ENCODE assay signal across 12 cellular contexts in genomic region chr21:32806810-32807386, GRCh38. TPM values are rescaled to one million over a fixed set of nuclear protein-coding genes. Genes with fewer than 3 reads are reported as not detected.
A peak's percentile ranks its signal among the peaks of the same experiment; 100 is the strongest.
DNase-seq lines count a peak whose midpoint lies in the region; ATAC-seq and TF ChIP-seq lines count a peak whose summit lies in the region.
"Had no signal": no experiment of that assay in that cellular context is flagged by ENCODE, and none has a peak within 500 bp of the region (broad histone marks: within the 10 kb centered on the region; RNA-seq: fewer than 3 reads in every experiment).

No MANE protein-coding gene starts in this region.

- intact Hi-C loops in testis (cut with DNase I; ENCODE audit: low total_unique reads) = no loop called here

- TF ChIP-seq CTCF in testis (IDR thresholded peaks at IDR 0.05) = no peak

- DNase-seq in A172 (ENCODE audit: low spot score) (peak; percentile 27), HCEC 1CT (peak; percentile 33), amniotic epithelial cell (ENCODE audit: low read depth) (peak; percentile 26), epidermal melanocyte (ENCODE audit: insufficient read length, low spot score) (no peak), testis (no peak)
- DNase-seq in stimulated activated CD4-positive, alpha-beta T cell treated with anti-CD3 and anti-CD28 coated beads, Interleukin-12 subunit alpha, Interleukin-12 subunit beta, amount 100 ng/mL, for 4 hours = peak; percentile 18
- DNase-seq: activated B cell treated with CpG ODN at 0.5 μM for 24 hours, C1 segment of cervical spinal cord, mesendoderm, NCI-H1417 treated with DMSO at 0.1 percent for 48 hours had no signal

- H3K4me3 ChIP-seq in testis = no peak overlapping the region

- 78 to 83% methylated on average over 5 of the region's 5 CpGs for WGBS in testis, 2 donors

- no peak for TF ChIP-seq POLR2A in testis (IDR thresholded peaks at IDR 0.05)

- H3K36me3 ChIP-seq in testis (ENCODE audit: low read depth, missing control alignments) = no peaks in the 10 kb centered on the region

- no peaks in the 10 kb centered on the region for H3K27me3 ChIP-seq in testis

- no peaks in the 10 kb centered on the region for H3K9me3 ChIP-seq in testis

- ATAC-seq in GM21526 (IDR thresholded peaks at IDR 0.05; ENCODE audit: low FRiP score, unreplicated experiment) = no peak
- ATAC-seq: stimulated activated memory B cell treated with anti-CD40 and anti-IgM and Interleukin-4, amounts not matched to agents 10 μg/mL and 1 μg/mL and 100 μg/mL, for 72 hours had no signal

- no peaks in the 10 kb centered on the region for H3K4me1 ChIP-seq in testis

- H3K27ac ChIP-seq in testis = no peak overlapping the region

RNA-seq across cellular contexts. Expression of gene PAXBP1, which starts 35.3 kb away (rescaled TPM):
- total RNA-seq in A172 (2014; rRNA removed; shearing (Covaris generic)) = 33.8 and 47.6 TPM in 2 replicates
- 10 to 100 TPM; 53.9 to 82.1 TPM for total RNA-seq in testis
- 29.7 TPM for polyA plus RNA-seq in testis (ENCODE audit: insufficient read depth, low read depth, low replicate concordance)

Comparison
In these comparisons a context has a peak if more than half of its experiments do, and no peak if none do; other contexts are left out.
1. DNase-seq: peak in A172 (single experiment), HCEC 1CT (single experiment), amniotic epithelial cell (single experiment) and stimulated activated CD4-positive, alpha-beta T cell treated with anti-CD3 and anti-CD28 coated beads, Interleukin-12 subunit alpha, Interleukin-12 subunit beta, amount 100 ng/mL, for 4 hours (single experiment); none in epidermal melanocyte (single experiment) and testis (single experiment).